In genomic region chr5:123549256-123549904, GRCh38 we compare ENCODE assay signal across 8 cellular contexts. TPM values are rescaled to one million over a fixed set of nuclear protein-coding genes. Genes with fewer than 3 reads are reported as not detected.
A peak's percentile ranks its signal among the peaks of the same experiment; 100 is the strongest.
DNase-seq lines count a peak whose midpoint lies in the region; ATAC-seq and TF ChIP-seq lines count a peak whose summit lies in the region.

No MANE protein-coding gene starts in this region.

- ATAC-seq in GM18505 (IDR thresholded peaks at IDR 0.05; ENCODE audit: unreplicated experiment) = peak; percentile 99
- peak; percentile 99 for ATAC-seq in HG02642 (IDR thresholded peaks at IDR 0.05; ENCODE audit: poor library complexity, unreplicated experiment)
- peak; percentile 89 to 98 (median 96) for ATAC-seq in T-cell (replicated peaks in 1 of 4)
- ATAC-seq in psoas muscle = no peak

- intact Hi-C loops in psoas muscle (cut with DNase I) = no loop called here

- DNase-seq in T-cell (peak; percentile 17 to 79 (median 65)), dermis microvascular lymphatic vessel endothelial cell (ENCODE audit: low read depth in 2 of 2) (peak; percentile 27 to 57), HuH-7 (ENCODE audit: low spot score) (no peak), DMS153 (lab: John Stamatoyannopoulos, UW) (no peak), SW 1271 (lab: John Stamatoyannopoulos, UW) (no peak), psoas muscle (no peak)

- peak overlapping the region; percentile 81 to 91 for H3K27ac Mint-ChIP-seq in T-cell

- 86 to 88% (median 87%) methylated on average over 3 of the region's 3 CpGs for WGBS in psoas muscle, 3 donors

- CTCF ChIA-PET in T-cell (lab: Charles Lee) = interaction anchor here (0.5 to 2.0 kb wide), 8 partner anchors 9 to 703 kb away, joined by 3 to 17 read pairs (median 4); partner anchors contain the start of gene CEP120 (in 2 of the 2)

- peak overlapping the region in 2 of 3 donors; percentile 31 to 33 for H3K4me3 Mint-ChIP-seq in T-cell

- no peak overlapping the region for H3K4me3 ChIP-seq in psoas muscle

- no peaks in the 10 kb centered on the region for H3K9me3 Mint-ChIP-seq in T-cell

- POLR2A ChIA-PET in T-cell (lab: Charles Lee) = interaction anchor here (0.5 to 2.3 kb wide), 7 partner anchors 9 to 1587 kb away, joined by 3 to 25 read pairs (median 4); partner anchors contain the start of genes CEP120 (in 1 of the 2) and CSNK1G3 (in 1 of the 2)

- no peaks in the 10 kb centered on the region for H3K36me3 ChIP-seq in psoas muscle (ENCODE audit: insufficient read depth in 1 of 2, low read depth in 1 of 2)

- peaks cover 23% of the 10 kb centered on the region for H3K36me3 Mint-ChIP-seq in T-cell

- H3K27ac ChIP-seq in psoas muscle = no peak overlapping the region

- H3K9me3 ChIP-seq in psoas muscle = no peaks in the 10 kb centered on the region

- TF ChIP-seq CTCF in psoas muscle (IDR thresholded peaks at IDR 0.05) = no peak

- no peaks in the 10 kb centered on the region for H3K27me3 Mint-ChIP-seq in T-cell

- no peaks in the 10 kb centered on the region for H3K27me3 ChIP-seq in psoas muscle (ENCODE audit: insufficient read depth in 3 of 3, low read length in 2 of 3)

- TF ChIP-seq POLR2A in GM18505 (IDR thresholded peaks at IDR 0.05; ENCODE audit: borderline replicate concordance, extremely low read depth, insufficient read depth, insufficient read length) = no peak

- H3K4me1 ChIP-seq in psoas muscle = peaks cover 6% of the 10 kb centered on the region

- H3K4me1 Mint-ChIP-seq in T-cell = peaks cover 28 to 49% (median 39%) of the 10 kb centered on the region in 3 donors

RNA-seq across cellular contexts. Expression of gene CSNK1G3, which starts 37.4 kb away (rescaled TPM):
- total RNA-seq in T-cell (10 to 100 TPM; 59.0 to 73.5 (median 71.9) TPM), dermis microvascular lymphatic vessel endothelial cell (29.4 and 29.6 TPM in 2 replicates), psoas muscle (10 to 100 TPM; 11.3 to 19.4 (median 16.2) TPM)
- 1 to 10 TPM; 3.8 to 7.5 (median 5.0) TPM for polyA plus RNA-seq in psoas muscle

Comparison
In these comparisons a context has a peak if more than half of its experiments do, and no peak if none do; other contexts are left out.
1. ATAC-seq: peak in GM18505 (single experiment), HG02642 (single experiment) and T-cell (4 of 4); none in psoas muscle (0 of 4).
2. DNase-seq: peak in T-cell (34 of 34) and dermis microvascular lymphatic vessel endothelial cell (2 of 2); none in HuH-7 (single experiment), DMS153 (single experiment), SW 1271 (0 of 2) and psoas muscle (0 of 2).